In genomic region chr5:109439593-109439992, GRCh38 we compare ENCODE assay signal across 26 cellular contexts.
"Had no signal": no experiment of that assay in that cellular context is flagged by ENCODE, and none has a peak within 500 bp of the region (broad histone marks: within the 10 kb centered on the region; RNA-seq: fewer than 3 reads in every experiment).

No MANE protein-coding gene starts in this region.

- H3K9me3 ChIP-seq: esophagus squamous epithelium, prostate gland, right atrium auricular region, sigmoid colon, thoracic aorta, upper lobe of right lung, uterus had no signal

- H3K27me3 Mint-ChIP-seq: effector memory CD8-positive, alpha-beta T cell; stimulated activated naive B cell treated with anti-CD40 and anti-IgM and Interleukin-4, amounts not matched to agents 10 μg/mL and 1 μg/mL and 100 μg/mL, for 72 hours; stimulated activated naive CD8-positive, alpha-beta T cell treated with anti-CD3 and anti-CD28 coated beads, Interleukin-15, Interleukin-2, amounts not matched to agents 100 ng/mL and 50 ng/mL, for 24 hours had no signal

- H3K27me3 ChIP-seq: esophagus squamous epithelium, heart right ventricle, pancreas, right atrium auricular region, sigmoid colon, spleen, tibial nerve, upper lobe of right lung, uterus had no signal

- H3K27ac Mint-ChIP-seq: effector memory CD8-positive, alpha-beta T cell; nephron progenitor cell; stimulated activated naive B cell treated with anti-CD40 and anti-IgM and Interleukin-4, amounts not matched to agents 10 μg/mL and 1 μg/mL and 100 μg/mL, for 72 hours; stimulated activated naive CD8-positive, alpha-beta T cell treated with anti-CD3 and anti-CD28 coated beads, Interleukin-15, Interleukin-2, amounts not matched to agents 100 ng/mL and 50 ng/mL, for 24 hours had no signal

- H3K36me3 Mint-ChIP-seq: naive thymus-derived CD4-positive, alpha-beta T cell; stimulated activated naive B cell treated with anti-CD40 and anti-IgM and Interleukin-4, amounts not matched to agents 10 μg/mL and 1 μg/mL and 100 μg/mL, for 72 hours had no signal

- H3K4me3 Mint-ChIP-seq: effector memory CD8-positive, alpha-beta T cell; naive thymus-derived CD4-positive, alpha-beta T cell; nephron progenitor cell; stimulated activated naive B cell treated with anti-CD40 and anti-IgM and Interleukin-4, amounts not matched to agents 10 μg/mL and 1 μg/mL and 100 μg/mL, for 72 hours; stimulated activated naive CD8-positive, alpha-beta T cell treated with anti-CD3 and anti-CD28 coated beads, Interleukin-15, Interleukin-2, amounts not matched to agents 100 ng/mL and 50 ng/mL, for 24 hours had no signal

- H3K27ac ChIP-seq: esophagus squamous epithelium, heart right ventricle, pancreas, prostate gland, right atrium auricular region, sigmoid colon, spleen, thoracic aorta, tibial nerve, upper lobe of right lung, uterus had no signal

- H3K4me3 ChIP-seq: esophagus squamous epithelium, heart right ventricle, lung, pancreas, prostate gland, right atrium auricular region, sigmoid colon, spleen, thoracic aorta, tibial nerve, upper lobe of right lung, uterus had no signal

- H3K36me3 ChIP-seq: esophagus squamous epithelium, heart right ventricle, pancreas, prostate gland, right atrium auricular region, sigmoid colon, spleen, thoracic aorta, tibial nerve, upper lobe of right lung, uterus had no signal

- DNase-seq: cerebellar nuclear complex; cortex of kidney; esophagus squamous epithelium; foreskin melanocyte; glutamatergic neuron; heart right ventricle; hypothalamus; left ventricle myocardium superior; midbrain; nephron progenitor cell; occipital lobe; pancreas; sigmoid colon; spleen; stimulated activated CD4-positive, alpha-beta T cell treated with anti-CD3 and anti-CD28 coated beads, Interleukin-4, amount 100 ng/mL, for 4 hours; stimulated activated naive B cell treated with anti-CD40 and anti-IgM and Interleukin-4, amounts not matched to agents 10 μg/mL and 1 μg/mL and 100 μg/mL, for 72 hours; upper lobe of right lung; uterus had no signal

- H3K9me3 Mint-ChIP-seq: effector memory CD8-positive, alpha-beta T cell; stimulated activated naive CD8-positive, alpha-beta T cell treated with anti-CD3 and anti-CD28 coated beads, Interleukin-15, Interleukin-2, amounts not matched to agents 100 ng/mL and 50 ng/mL, for 24 hours had no signal

- H3K4me1 Mint-ChIP-seq: naive thymus-derived CD4-positive, alpha-beta T cell; nephron progenitor cell; stimulated activated naive B cell treated with anti-CD40 and anti-IgM and Interleukin-4, amounts not matched to agents 10 μg/mL and 1 μg/mL and 100 μg/mL, for 72 hours had no signal

- H3K4me1 ChIP-seq: esophagus squamous epithelium, heart right ventricle, pancreas, prostate gland, right atrium auricular region, sigmoid colon, spleen, tibial nerve, upper lobe of right lung, uterus had no signal
